ENCODE assay signal across 1 cellular context in the genomic region with DNA sequence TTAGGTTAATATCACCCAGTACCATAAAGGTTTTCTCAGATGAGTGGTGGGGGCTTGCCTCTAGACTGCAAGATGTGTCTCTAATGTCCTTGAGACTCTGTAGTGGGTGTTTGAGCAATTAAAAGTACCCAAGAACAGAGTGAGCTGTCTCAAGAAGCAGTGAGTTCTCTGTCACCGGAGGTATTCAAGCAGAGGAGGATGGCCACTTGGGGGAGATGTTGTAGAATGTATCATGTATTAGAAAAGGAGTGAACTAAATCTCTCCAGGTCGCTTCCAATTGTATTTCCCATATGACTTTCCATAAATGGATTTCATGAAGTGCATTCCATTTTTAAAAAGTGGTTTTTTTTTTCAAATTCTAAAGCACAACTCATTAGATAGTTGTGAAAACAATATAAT.
TF ChIP-seq lines count a peak whose summit lies in the region.

No MANE protein-coding gene starts in this region.

TF ChIP-seq in H1, 55 proteins besides CTCF, POLR2A, EP300 and RAD21:
- TF ChIP-seq KDM1A (IDR thresholded peaks at IDR 0.05; ENCODE audit: borderline replicate concordance, low read length) (no peak), CBX8 (IDR thresholded peaks at IDR 0.05; ENCODE audit: borderline replicate concordance, low read depth, low read length) (no peak), TBP (IDR thresholded peaks at IDR 0.05; ENCODE audit: low read depth, low read length) (no peak), SIRT6 (IDR thresholded peaks at IDR 0.05; ENCODE audit: low read length) (no peak), BCL11A (IDR thresholded peaks at IDR 0.05; ENCODE audit: low read depth in 2 of 2, low read length in 2 of 2) (no peak), NRF1 (IDR thresholded peaks at IDR 0.05; ENCODE audit: low read depth, low read length) (no peak), CBX5 (IDR thresholded peaks at IDR 0.05; ENCODE audit: low read depth, low read length) (no peak), RBBP5 (IDR thresholded peaks at IDR 0.05; ENCODE audit: borderline replicate concordance, low read depth, low read length) (no peak), EZH2 (IDR thresholded peaks at IDR 0.05; ENCODE audit: low read depth, low read length, severe bottlenecking) (no peak), POU5F1 (IDR thresholded peaks at IDR 0.05; ENCODE audit: low read depth, low read length) (no peak), CHD1 (IDR thresholded peaks at IDR 0.05; ENCODE audit: low read depth, low read length) (no peak), EGR1 (IDR thresholded peaks at IDR 0.05; ENCODE audit: borderline replicate concordance, low read depth, low read length) (no peak), JUND (IDR thresholded peaks at IDR 0.05; ENCODE audit: low read length) (no peak)
- TF ChIP-seq, protein P1, sequence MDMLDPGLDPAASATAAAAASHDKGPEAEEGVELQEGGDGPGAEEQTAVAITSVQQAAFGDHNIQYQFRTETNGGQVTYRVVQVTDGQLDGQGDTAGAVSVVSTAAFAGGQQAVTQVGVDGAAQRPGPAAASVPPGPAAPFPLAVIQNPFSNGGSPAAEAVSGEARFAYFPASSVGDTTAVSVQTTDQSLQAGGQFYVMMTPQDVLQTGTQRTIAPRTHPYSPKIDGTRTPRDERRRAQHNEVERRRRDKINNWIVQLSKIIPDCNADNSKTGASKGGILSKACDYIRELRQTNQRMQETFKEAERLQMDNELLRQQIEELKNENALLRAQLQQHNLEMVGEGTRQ (IDR thresholded peaks at IDR 0.05; ENCODE audit: low read length), result no peak
